ENCODE assay signal across 8 cellular contexts in genomic region chr1:155136728-155137127, GRCh38. TPM values are rescaled to one million over a fixed set of nuclear protein-coding genes. Genes with fewer than 3 reads are reported as not detected.
DNase-seq lines count a peak whose midpoint lies in the region; ATAC-seq and TF ChIP-seq lines count a peak whose summit lies in the region.

No MANE protein-coding gene starts in this region.

- DNase-seq in DMS 273 (lab: John Stamatoyannopoulos, UW; ENCODE audit: unreplicated experiment) (peak; percentile 47), DMS 273 treated with DMSO at 0.1 percent for 48 hours (lab: John Stamatoyannopoulos, UW) (no peak), fibroblast of lung (ENCODE audit: low read depth in 2 of 2) (no peak), gastrocnemius medialis (no peak), AG08396 (ENCODE audit: low spot score) (no peak)
- no peak for DNase-seq in T-helper 2 cell treated with Interferon-gamma antibody and Interleukin-4, amounts not matched to agents 5 μg/mL and 100 μg/mL, for 36 hours (ENCODE audit: low spot score)

- TF ChIP-seq CTCF in fibroblast of lung (conservative IDR thresholded peaks at IDR 0.05 in 1 of 2, IDR thresholded peaks at IDR 0.05 in 1 of 2; ENCODE audit: low read depth in 1 of 2, low read length in 2 of 2) = no peak
- no peak for TF ChIP-seq CTCF in gastrocnemius medialis (IDR thresholded peaks at IDR 0.05 in 4 of 5, conservative IDR thresholded peaks at IDR 0.05 in 1 of 5)

- no peak overlapping the region for H2AFZ ChIP-seq in fibroblast of lung (ENCODE audit: low read length)

- H3K4me1 Mint-ChIP-seq in T-helper 2 cell treated with Interferon-gamma antibody and Interleukin-4, amounts not matched to agents 5 μg/mL and 100 μg/mL, for 36 hours (ENCODE audit: low read depth) = peaks cover 35% of the 10 kb centered on the region

- H3K4me3 Mint-ChIP-seq in T-helper 2 cell treated with Interferon-gamma antibody and Interleukin-4, amounts not matched to agents 5 μg/mL and 100 μg/mL, for 36 hours = peak overlapping the region; percentile 99

- peaks cover 22% of the 10 kb centered on the region for H3K79me2 ChIP-seq in fibroblast of lung (ENCODE audit: control insufficient read depth, insufficient read depth, low read length)

- H3K36me3 ChIP-seq in fibroblast of lung (ENCODE audit: control insufficient read depth, insufficient read depth, low read length) (no peaks in the 10 kb centered on the region), gastrocnemius medialis (peaks cover 0 to 6% of the 10 kb centered on the region in 2 donors)

- H3K4me3 ChIP-seq in fibroblast of lung (replicated peaks in 1 of 4; ENCODE audit: control extremely low read depth in 1 of 4, insufficient read depth in 1 of 4, low read depth in 3 of 4, low read length in 4 of 4) (peak overlapping the region; percentile 41 to 81 (median 63)), gastrocnemius medialis (peak overlapping the region; percentile 82 to 93 (median 87))

- no peaks in the 10 kb centered on the region for H3K9me3 Mint-ChIP-seq in T-helper 2 cell treated with Interferon-gamma antibody and Interleukin-4, amounts not matched to agents 5 μg/mL and 100 μg/mL, for 36 hours

- peak overlapping the region; percentile 100 for H3K27ac Mint-ChIP-seq in T-helper 2 cell treated with Interferon-gamma antibody and Interleukin-4, amounts not matched to agents 5 μg/mL and 100 μg/mL, for 36 hours

- peak overlapping the region; percentile 39 for H3K9ac ChIP-seq in fibroblast of lung (ENCODE audit: insufficient read depth, low read length)

- H3K4me2 ChIP-seq in fibroblast of lung (ENCODE audit: extremely low read depth, insufficient read depth, low read length) = peak overlapping the region; percentile 90

- intact Hi-C loops in gastrocnemius medialis (cut with DNase I; ENCODE audit: low total_unique reads) = loop anchor here (5.0 to 10.0 kb wide), 3 partner anchors 134 to 732 kb away; partner anchors contain the start of genes IL6R, UBE2Q1 and ZBTB7B

- H4K20me1 ChIP-seq in fibroblast of lung (ENCODE audit: control insufficient read depth, extremely low read depth, insufficient read depth, low read length) = no peaks in the 10 kb centered on the region

- peaks cover 27% of the 10 kb centered on the region for H3K36me3 Mint-ChIP-seq in T-helper 2 cell treated with Interferon-gamma antibody and Interleukin-4, amounts not matched to agents 5 μg/mL and 100 μg/mL, for 36 hours (ENCODE audit: low read depth)

- H3K4me1 ChIP-seq in fibroblast of lung (ENCODE audit: control insufficient read depth, extremely low read depth, insufficient read depth, low read length) (peaks cover 18% of the 10 kb centered on the region), gastrocnemius medialis (peaks cover 46 to 50% of the 10 kb centered on the region in 2 donors)

- in situ Hi-C loops in gastrocnemius medialis (cut with MboI; ENCODE audit: low sequenced_read_pairs in 4 of 4) = no loop called here

- ATAC-seq in gastrocnemius medialis (no peak), HG03354 (IDR thresholded peaks at IDR 0.05; ENCODE audit: poor library complexity, severe bottlenecking, unreplicated experiment) (no peak), GM21526 (IDR thresholded peaks at IDR 0.05; ENCODE audit: low FRiP score, unreplicated experiment) (no peak)

- H3K27ac ChIP-seq in fibroblast of lung (ENCODE audit: insufficient read depth, low read length) = peak overlapping the region; percentile 98
- H3K27ac ChIP-seq in gastrocnemius medialis = peak overlapping the region; percentile 96 to 100 (median 98)

- no peaks in the 10 kb centered on the region for H3K9me3 ChIP-seq in fibroblast of lung (ENCODE audit: control insufficient read depth, insufficient read depth, low read depth, low read length)
- no peaks in the 10 kb centered on the region for H3K9me3 ChIP-seq in gastrocnemius medialis

- TF ChIP-seq POLR2A in gastrocnemius medialis (IDR thresholded peaks at IDR 0.05) = no peak

- H3K27me3 ChIP-seq in fibroblast of lung (ENCODE audit: control insufficient read depth, insufficient read depth, low read length) (peaks cover 3% of the 10 kb centered on the region), gastrocnemius medialis (no peaks in the 10 kb centered on the region)

- H3K27me3 Mint-ChIP-seq in T-helper 2 cell treated with Interferon-gamma antibody and Interleukin-4, amounts not matched to agents 5 μg/mL and 100 μg/mL, for 36 hours (ENCODE audit: low read depth) = peaks cover 5% of the 10 kb centered on the region

RNA-seq across cellular contexts. Expression of gene SLC50A1, which starts 1.1 kb away (rescaled TPM):
- 35.4 and 61.1 TPM in 2 replicates for total RNA-seq in fibroblast of lung
- polyA plus RNA-seq in fibroblast of lung = 29.4 and 36.0 TPM in 2 replicates
- polyA plus RNA-seq in fibroblast of lung (2012) = 25.1 and 30.4 TPM in 2 replicates
- polyA minus RNA-seq in fibroblast of lung (ENCODE audit: low replicate concordance) = 23.7 and 24.0 TPM in 2 replicates
- 10 to 100 TPM in 1 of 4 donors, 1 to 10 TPM in 3; 3.5 to 11.4 (median 8.2) TPM for total RNA-seq in gastrocnemius medialis

RNA-seq across cellular contexts. Expression of gene DPM3, which starts 3.6 kb away (rescaled TPM):
- total RNA-seq in fibroblast of lung = 27.7 and 40.5 TPM in 2 replicates
- polyA plus RNA-seq in fibroblast of lung = 31.9 and 35.4 TPM in 2 replicates
- polyA plus RNA-seq in fibroblast of lung (2012) = 74.2 and 92.4 TPM in 2 replicates
- polyA minus RNA-seq in fibroblast of lung (ENCODE audit: low replicate concordance) = 9.8 and 13.2 TPM in 2 replicates
- 10 to 100 TPM in 3 of 4 donors, 1 to 10 TPM in 1; 7.3 to 69.5 (median 57.9) TPM for total RNA-seq in gastrocnemius medialis

RNA-seq across cellular contexts. Expression of gene EFNA1, which starts 9.1 kb away (rescaled TPM):
- total RNA-seq in fibroblast of lung = 0.26 TPM in 1 of 2 replicates, not detected in the other
- 0.06 and 0.07 TPM in 2 replicates for polyA plus RNA-seq in fibroblast of lung
- polyA plus RNA-seq in fibroblast of lung (2012) = not detected in 2 replicates
- polyA minus RNA-seq in fibroblast of lung (ENCODE audit: low replicate concordance) = not detected in 2 replicates
- total RNA-seq in gastrocnemius medialis = 10 to 100 TPM; 12.6 to 35.1 (median 14.4) TPM

RNA-seq across cellular contexts. Expression of gene KRTCAP2, which starts 36.4 kb away (rescaled TPM):
- 122 and 125 TPM in 2 replicates for total RNA-seq in fibroblast of lung
- 123 and 134 TPM in 2 replicates for polyA plus RNA-seq in fibroblast of lung
- polyA plus RNA-seq in fibroblast of lung (2012) = 213 and 246 TPM in 2 replicates
- 358 and 370 TPM in 2 replicates for polyA minus RNA-seq in fibroblast of lung (ENCODE audit: low replicate concordance)
- 100 to 1,000 TPM in 1 of 4 donors, 10 to 100 TPM in 3; 59.6 to 102 (median 91.6) TPM for total RNA-seq in gastrocnemius medialis

RNA-seq across cellular contexts. Expression of gene TRIM46, which starts 36.9 kb away (rescaled TPM):
- total RNA-seq in fibroblast of lung (3.1 and 4.0 TPM in 2 replicates), gastrocnemius medialis (not detected)
- polyA plus RNA-seq in fibroblast of lung = 1.9 and 2.2 TPM in 2 replicates
- 2.7 and 3.4 TPM in 2 replicates for polyA plus RNA-seq in fibroblast of lung (2012)
- 4.6 and 5.3 TPM in 2 replicates for polyA minus RNA-seq in fibroblast of lung (ENCODE audit: low replicate concordance)

Comparison
In these comparisons a context has a peak if more than half of its experiments do, and no peak if none do; other contexts are left out.
1. RNA of gene EFNA1, which starts 9.1 kb away (total RNA-seq): 12.6 to 35.1 TPM in gastrocnemius medialis; 0.26 TPM in fibroblast of lung; every median in the first group is over 10 times any median in the second.